Comparison of ENCODE assay signal across 8 cellular contexts in genomic region chr14:58395815-58396626, GRCh38. TPM values are rescaled to one million over a fixed set of nuclear protein-coding genes. Genes with fewer than 3 reads are reported as not detected.
A peak's percentile ranks its signal among the peaks of the same experiment; 100 is the strongest.
DNase-seq lines count a peak whose midpoint lies in the region; ATAC-seq and TF ChIP-seq lines count a peak whose summit lies in the region.

Gene TOMM20L, plus strand, starts transcription at chr14:58395930. Its CDS starts 28 bp downstream, at chr14:58395958.

- no peaks in the 10 kb centered on the region for H4K20me1 ChIP-seq in PC-3 (ENCODE audit: low read length)

- peak within 1 kb of the TSS; percentile 85 for H3K4me2 ChIP-seq in PC-3 (ENCODE audit: low read length)

- peak; percentile 90 for ATAC-seq in GM19395 (IDR thresholded peaks at IDR 0.05; ENCODE audit: unreplicated experiment)
- peak; percentile 92 for ATAC-seq in HG03521 (IDR thresholded peaks at IDR 0.05; ENCODE audit: unreplicated experiment)
- ATAC-seq in PC-3 = peak; percentile 86

- H2AFZ ChIP-seq in PC-3 (ENCODE audit: low read length) (peak within 1 kb of the TSS; percentile 90), neuron (ENCODE audit: low read depth, low read length) (peak within 1 kb of the TSS; percentile 56)

- peak; percentile 88 for DNase-seq in COLO668 (lab: John Stamatoyannopoulos, UW; ENCODE audit: unreplicated experiment)
- peak; percentile 94 for DNase-seq in PC-3
- DNase-seq in activated gamma-delta T cell (lab: John Stamatoyannopoulos, UW) = peak; percentile 49
- DNase-seq in foreskin fibroblast = peak; percentile 49 to 84

- H3K4me3 ChIP-seq in PC-3 (ENCODE audit: low read length) (peak within 1 kb of the TSS; percentile 71), foreskin fibroblast (ENCODE audit: low read depth in 1 of 2, low read length in 2 of 2) (peak within 1 kb of the TSS; percentile 40 to 52), neuron (ENCODE audit: low read length) (no peak within 1 kb of the TSS), subcutaneous abdominal adipose tissue (ENCODE audit: low read depth in 1 of 5, low read length in 5 of 5) (peak within 1 kb of the TSS; percentile 64 to 83 (median 71))

- H3K27me3 ChIP-seq in PC-3 (ENCODE audit: low read length) = no peaks in the 10 kb centered on the region
- H3K27me3 ChIP-seq in neuron (ENCODE audit: insufficient read depth, low read length) = no peaks in the 10 kb centered on the region
- H3K27me3 ChIP-seq in subcutaneous abdominal adipose tissue (ENCODE audit: control insufficient read depth in 5 of 5, insufficient read depth in 4 of 5, low read length in 5 of 5) = no peaks in the 10 kb centered on the region

- H3F3A ChIP-seq in PC-3 (ENCODE audit: low read length, unreplicated experiment) = no peaks in the 10 kb centered on the region

- H3K9me3 ChIP-seq in PC-3 (ENCODE audit: low read length) (no peaks in the 10 kb centered on the region), neuron (ENCODE audit: low read length) (no peaks in the 10 kb centered on the region), subcutaneous abdominal adipose tissue (ENCODE audit: control insufficient read depth in 5 of 5, low read length in 5 of 5) (no peaks in the 10 kb centered on the region)

- no peaks in the 10 kb centered on the region for H3K9me2 ChIP-seq in PC-3 (replicated peaks; ENCODE audit: low read length)

- no peak within 1 kb of the TSS for H3K27ac ChIP-seq in PC-3 (ENCODE audit: low read length)
- H3K27ac ChIP-seq in subcutaneous abdominal adipose tissue (ENCODE audit: low read depth, low read length) = peak within 1 kb of the TSS; percentile 60

- no peaks in the 10 kb centered on the region for H3K79me2 ChIP-seq in PC-3 (ENCODE audit: low read length)

- H3K9ac ChIP-seq in PC-3 (ENCODE audit: low read length) = peak within 1 kb of the TSS; percentile 61
- peak within 1 kb of the TSS; percentile 48 to 95 (median 76) for H3K9ac ChIP-seq in subcutaneous abdominal adipose tissue (ENCODE audit: low read length in 5 of 5)

- BruUV-seq in PC-3 (replicated peaks; lab: Mats Ljungman, UMichigan) = TSS peak; percentile 29

- CTCF ChIA-PET in PC-3 (lab: Charles Lee) = interaction anchor here (0.5 kb wide), 1 partner anchor 73 kb away, joined by 7 read pairs; no protein-coding TSS in a partner anchor

- TF ChIP-seq CTCF in PC-3 (conservative IDR thresholded peaks at IDR 0.05; ENCODE audit: low read depth, low read length) (peak; percentile 99), foreskin fibroblast (IDR thresholded peaks at IDR 0.05; ENCODE audit: low read depth, low read length) (peak; percentile 40)

- H3K4me1 ChIP-seq in PC-3 (ENCODE audit: insufficient read depth, low read length) (peaks cover 10% of the 10 kb centered on the region), neuron (ENCODE audit: insufficient read depth, low read length) (no peaks in the 10 kb centered on the region), subcutaneous abdominal adipose tissue (ENCODE audit: control insufficient read depth in 5 of 5, insufficient read depth in 5 of 5, low read length in 5 of 5) (peaks cover 0 to 13% (median 11%) of the 10 kb centered on the region in 5 donors)

- H3K36me3 ChIP-seq in PC-3 (ENCODE audit: low read depth, low read length) (no peaks in the 10 kb centered on the region), neuron (ENCODE audit: insufficient read depth, low read length) (no peaks in the 10 kb centered on the region), subcutaneous abdominal adipose tissue (ENCODE audit: control insufficient read depth in 5 of 5, insufficient read depth in 5 of 5, low read length in 5 of 5) (no peaks in the 10 kb centered on the region)

- intact Hi-C loops in PC-3 (cut with micrococcal nuclease) = no loop called here

- POLR2A ChIA-PET in PC-3 (lab: Charles Lee; ENCODE audit: unreplicated experiment) = interaction anchor here (0.6 kb wide), 1 partner anchor 98 kb away, joined by 4 read pairs; the partner anchor contains the start of gene ARID4A

RNA-seq across cellular contexts. Expression of gene TOMM20L, which starts in this region (rescaled TPM):
- total RNA-seq in PC-3 (2014; rRNA removed) = not detected in 2 replicates

Comparison
In these comparisons a context has a peak if more than half of its experiments do, and no peak if none do; other contexts are left out.
1. Peak in DNase-seq, ATAC-seq, H3K4me3 ChIP-seq, H3K9ac ChIP-seq and H3K4me2 ChIP-seq in PC-3; RNA of the gene not detected or under 1 TPM.